ENCODE assay signal across 20 cellular contexts in genomic region chr22:32858957-32859356, GRCh38. TPM values are rescaled to one million over a fixed set of nuclear protein-coding genes. Genes with fewer than 3 reads are reported as not detected.
"Had no signal": no experiment of that assay in that cellular context is flagged by ENCODE, and none has a peak within 500 bp of the region (broad histone marks: within the 10 kb centered on the region; RNA-seq: fewer than 3 reads in every experiment).

No MANE protein-coding gene starts in this region.

- H3K9me3 ChIP-seq: esophagus squamous epithelium, gastroesophageal sphincter, spleen, thoracic aorta had no signal

- H3K4me1 ChIP-seq: spleen had no signal

- H3K27ac ChIP-seq: spleen, thoracic aorta, VCaP had no signal

- H3K27me3 ChIP-seq: cardiac muscle cell, esophagus squamous epithelium, gastroesophageal sphincter, spleen had no signal

- H3K4me3 ChIP-seq: cardiac muscle cell, esophagus squamous epithelium, gastroesophageal sphincter, spleen, thoracic aorta had no signal

- DNase-seq: activated CD4-positive, alpha-beta T cell treated with anti-CD3 and anti-CD28 coated beads, Interleukin-2, amount 10 ng/mL, durations not matched to agents 24 days and 14 days; activated CD8-positive, alpha-beta memory T cell treated with anti-CD3 and anti-CD28 coated beads, Interleukin-2, amount 10 ng/mL, durations not matched to agents 7 days and 5 days; activated CD8-positive, alpha-beta T cell treated with anti-CD3 and anti-CD28 coated beads for 36 hours; activated effector memory CD4-positive, alpha-beta T cell treated with anti-CD3 and anti-CD28 coated beads, Interleukin-2, amount 50 U/mL, for 16 hours; activated naive CD4-positive, alpha-beta T cell treated with anti-CD3 and anti-CD28 coated beads, Interleukin-2, amount 10 ng/mL, durations not matched to agents 7 days and 5 days; activated T-cell treated with anti-CD3 and anti-CD28 coated beads for 4 hours; amygdala; cortex of kidney; endodermal cell; esophagus squamous epithelium; head of caudate nucleus; naive B cell; spleen; stimulated activated CD4-positive, alpha-beta T cell treated with anti-CD3 and anti-CD28 coated beads, Interleukin-4, amount 100 ng/mL, for 24 hours; stimulated activated naive CD4-positive, alpha-beta T cell treated with Interleukin-2 at 50 U/mL for 16 hours had no signal

- ATAC-seq: activated CD4-positive, CD25-positive, alpha-beta regulatory T cell treated with anti-CD3 and anti-CD28 coated beads, Interleukin-2, amount 50 U/mL, for 24 hours; activated CD8-positive, alpha-beta memory T cell treated with anti-CD3 and anti-CD28 coated beads, Interleukin-2, amount 10 ng/mL, durations not matched to agents 7 days and 5 days; activated CD8-positive, alpha-beta T cell treated with anti-CD3 and anti-CD28 coated beads for 36 hours; gastroesophageal sphincter had no signal

RNA-seq across cellular contexts. Expression of gene TIMP3, which starts 57.5 kb away (rescaled TPM):
- total RNA-seq: activated CD4-positive, alpha-beta T cell treated with anti-CD3 and anti-CD28 coated beads, Interleukin-2, amount 10 ng/mL, durations not matched to agents 24 days and 14 days; activated CD8-positive, alpha-beta memory T cell treated with anti-CD3 and anti-CD28 coated beads, Interleukin-2, amount 10 ng/mL, durations not matched to agents 7 days and 5 days had no signal
